ENCODE assay signal across 20 cellular contexts in genomic region chr13:51243227-51243626, GRCh38. TPM values are rescaled to one million over a fixed set of nuclear protein-coding genes. Genes with fewer than 3 reads are reported as not detected.
A peak's percentile ranks its signal among the peaks of the same experiment; 100 is the strongest.
DNase-seq lines count a peak whose midpoint lies in the region; TF ChIP-seq lines count a peak whose summit lies in the region.
"Had no signal": no experiment of that assay in that cellular context is flagged by ENCODE, and none has a peak within 500 bp of the region (broad histone marks: within the 10 kb centered on the region; RNA-seq: fewer than 3 reads in every experiment).

No MANE protein-coding gene starts in this region.

- no peak for TF ChIP-seq EP300 in transverse colon (IDR thresholded peaks at IDR 0.05; ENCODE audit: low read depth)

- DNase-seq in endodermal cell (no peak), neural crest cell (ENCODE audit: low read depth, low spot score) (no peak), transverse colon (no peak), NCI-H446 treated with DMSO at 0.1 percent for 48 hours (lab: John Stamatoyannopoulos, UW) (no peak), DMS53 (lab: John Stamatoyannopoulos, UW) (no peak), mucosa of gallbladder (ENCODE audit: low spot score) (no peak)
- DNase-seq: ACHN; Calu3; CD4-positive, CD25-positive, alpha-beta regulatory T cell; DMS79; GDM1; GOT3; MG63; NCI-H1105 treated with DMSO at 0.1 percent for 48 hours; NCI-H187 treated with DMSO at 0.1 percent for 48 hours; NCI-H2171; NCI-H510A treated with DMSO at 0.1 percent for 48 hours; SHP77 treated with DMSO at 0.1 percent for 48 hours had no signal

- WGBS in HUES64, result 33% methylated on average over 4 of the region's 4 CpGs
- WGBS in endodermal cell (ENCODE audit: insufficient coverage in 1 of 2, insufficient read length in 1 of 2), 2 experiments, result 75 to 86% methylated on average over 2 to 4 of the region's 4 CpGs
- 58 to 59% methylated on average over 4 of the region's 4 CpGs for WGBS in transverse colon (ENCODE audit: low coverage in 1 of 2), 2 donors

- TF ChIP-seq CTCF in endodermal cell (conservative IDR thresholded peaks at IDR 0.05) (no peak), neural crest cell (conservative IDR thresholded peaks at IDR 0.05) (no peak), transverse colon (IDR thresholded peaks at IDR 0.05) (no peak)

- H3K36me3 Mint-ChIP-seq in endodermal cell (ENCODE audit: low read depth), result peaks cover 55% of the 10 kb centered on the region
- peaks cover 5% of the 10 kb centered on the region for H3K36me3 Mint-ChIP-seq in neural crest cell (ENCODE audit: low read depth)
- H3K36me3 Mint-ChIP-seq: CD4-positive, CD25-positive, alpha-beta regulatory T cell had no signal

- intact Hi-C loops in transverse colon (cut with DNase I; ENCODE audit: low total_unique reads), result no loop called here

- in situ Hi-C loops in transverse colon (cut with MboI; ENCODE audit: low pct_ligation_motif_present in 1 of 4, low pct_unique_long_range_greater_than_20kb in 1 of 4, low sequenced_read_pairs in 3 of 4), result no loop called here

- no peak for TF ChIP-seq POLR2A in transverse colon (IDR thresholded peaks at IDR 0.05)

- peaks cover 36% of the 10 kb centered on the region for H3K36me3 ChIP-seq in HUES64 (ENCODE audit: insufficient read depth, low read length)
- peaks cover 95% of the 10 kb centered on the region for H3K36me3 ChIP-seq in endodermal cell (ENCODE audit: control insufficient read depth, insufficient read depth, low read length)
- H3K36me3 ChIP-seq in transverse colon, result no peaks in the 10 kb centered on the region
- H3K36me3 ChIP-seq: MG63 had no signal

- H3K27me3 ChIP-seq in HUES64 (ENCODE audit: insufficient read depth, low read length) (no peaks in the 10 kb centered on the region), endodermal cell (ENCODE audit: control insufficient read depth, insufficient read depth, low read length, poor library complexity, severe bottlenecking) (no peaks in the 10 kb centered on the region), transverse colon (no peaks in the 10 kb centered on the region)
- H3K27me3 ChIP-seq: MG63 had no signal

- H3K9me3 Mint-ChIP-seq in endodermal cell, result no peaks in the 10 kb centered on the region
- H3K9me3 Mint-ChIP-seq in neural crest cell, result no peaks in the 10 kb centered on the region

- H3K9ac ChIP-seq in HUES64 (ENCODE audit: low read depth, low read length), result peak overlapping the region; percentile 33
- no peak overlapping the region for H3K9ac ChIP-seq in endodermal cell (ENCODE audit: extremely low read depth, low read length, poor library complexity, severe bottlenecking)

- H3K27ac ChIP-seq in HUES64 (ENCODE audit: low read depth, low read length) (peak overlapping the region; percentile 85), endodermal cell (ENCODE audit: low read depth, low read length) (peak overlapping the region; percentile 79), transverse colon (peak overlapping the region; percentile 14 to 66 (median 44))
- H3K27ac ChIP-seq: HL-60 had no signal

- H3K4me1 ChIP-seq in HUES64 (ENCODE audit: insufficient read depth, low read length), result peaks cover 64% of the 10 kb centered on the region
- H3K4me1 ChIP-seq in endodermal cell (ENCODE audit: control insufficient read depth, insufficient read depth, low read length), result no peaks in the 10 kb centered on the region
- H3K4me1 ChIP-seq in transverse colon, result peaks cover 3 to 7% (median 6%) of the 10 kb centered on the region in 4 donors

- H3K9me3 ChIP-seq in HUES64 (ENCODE audit: insufficient read depth, low read depth, low read length) (no peaks in the 10 kb centered on the region), endodermal cell (ENCODE audit: control insufficient read depth, low read length) (no peaks in the 10 kb centered on the region), transverse colon (no peaks in the 10 kb centered on the region)
- H3K9me3 ChIP-seq: MG63 had no signal

- peaks cover 2% of the 10 kb centered on the region for H3K27me3 Mint-ChIP-seq in endodermal cell (ENCODE audit: insufficient read depth)
- H3K27me3 Mint-ChIP-seq in neural crest cell (ENCODE audit: low read depth), result peaks cover 2% of the 10 kb centered on the region

- H3K4me3 ChIP-seq in HUES64 (ENCODE audit: low read length) (peak overlapping the region; percentile 4; the same call in 1 of the 2 replicates), endodermal cell (ENCODE audit: low read length) (no peak overlapping the region), transverse colon (no peak overlapping the region)
- H3K4me3 ChIP-seq: MG63 had no signal

- H3K27ac Mint-ChIP-seq in endodermal cell, result peak overlapping the region; percentile 48
- peak overlapping the region; percentile 64 for H3K27ac Mint-ChIP-seq in neural crest cell (ENCODE audit: unreplicated experiment)
- H3K27ac Mint-ChIP-seq: CD4-positive, CD25-positive, alpha-beta regulatory T cell had no signal

- H3K4me3 Mint-ChIP-seq in endodermal cell (peak overlapping the region; percentile 8), neural crest cell (no peak overlapping the region)
- H3K4me3 Mint-ChIP-seq: CD4-positive, CD25-positive, alpha-beta regulatory T cell had no signal

- H3K4me1 Mint-ChIP-seq in endodermal cell, result peaks cover 28% of the 10 kb centered on the region
- H3K4me1 Mint-ChIP-seq in neural crest cell, result peaks cover 37% of the 10 kb centered on the region
- H3K4me1 Mint-ChIP-seq: CD4-positive, CD25-positive, alpha-beta regulatory T cell had no signal

RNA-seq across cellular contexts. Expression of gene FAM124A, which starts 21.0 kb away (rescaled TPM):
- polyA plus RNA-seq in HUES64 (2013, experiment 1 of 2), result 27.6 TPM
- 23.3 TPM for polyA plus RNA-seq in HUES64 (2013, experiment 2 of 2)
- 10 to 100 TPM; 49.7 to 56.6 TPM for total RNA-seq in endodermal cell
- 9.0 TPM for polyA plus RNA-seq in endodermal cell (2013, experiment 1 of 2)
- polyA plus RNA-seq in endodermal cell (2013, experiment 2 of 2), result 7.9 TPM
- total RNA-seq in neural crest cell, result 3.7 and 3.8 TPM in 2 replicates
- total RNA-seq in transverse colon, result 10 to 100 TPM in 1 of 4 donors, 1 to 10 TPM in 3; 1.9 to 17.7 (median 2.7) TPM
- total RNA-seq in mucosa of gallbladder, result 4.3 TPM
- total RNA-seq: CD4-positive, CD25-positive, alpha-beta regulatory T cell had no signal
- polyA plus RNA-seq: CD4-positive, CD25-positive, alpha-beta regulatory T cell had no signal
